15 cellular contexts compared by ENCODE assay signal in genomic region chr6:161836643-161837448, GRCh38.
DNase-seq lines count a peak whose midpoint lies in the region; ATAC-seq and TF ChIP-seq lines count a peak whose summit lies in the region.
"Had no signal": no experiment of that assay in that cellular context is flagged by ENCODE, and none has a peak within 500 bp of the region (broad histone marks: within the 10 kb centered on the region; RNA-seq: fewer than 3 reads in every experiment).

No MANE protein-coding gene starts in this region.

- no peak overlapping the region for H3K9ac ChIP-seq in SK-N-SH

- DNase-seq in SK-N-SH (no peak), hepatocyte (ENCODE audit: low spot score) (peak; percentile 16), stomach (no peak)
- DNase-seq in activated CD8-positive, alpha-beta memory T cell treated with anti-CD3 and anti-CD28 coated beads, Interleukin-2, amount 50 U/mL, for 4 hours, result no peak
- DNase-seq in stimulated activated CD4-positive, alpha-beta T cell treated with anti-CD3 and anti-CD28 coated beads, Interleukin-4, amount 100 ng/mL, for 24 hours, result no peak
- DNase-seq: activated CD4-positive, CD25-positive, alpha-beta regulatory T cell; natural killer cell; NCI-H1694 treated with DMSO at 0.1 percent for 48 hours; stimulated activated CD4-positive, alpha-beta T cell treated with anti-CD3 and anti-CD28 coated beads, Interleukin-4, amount 100 ng/mL, for 4 hours had no signal

- no peaks in the 10 kb centered on the region for H3K79me2 ChIP-seq in SK-N-SH (ENCODE audit: insufficient read depth)
- H3K79me2 ChIP-seq in hepatocyte, result no peaks in the 10 kb centered on the region

- H3K36me3 ChIP-seq in SK-N-SH (replicated peaks in 1 of 2; ENCODE audit: control insufficient read depth in 1 of 2, insufficient read depth in 2 of 2, low read length in 1 of 2) (no peaks in the 10 kb centered on the region), hepatocyte (replicated peaks; ENCODE audit: insufficient read depth, low read depth) (no peaks in the 10 kb centered on the region), stomach (no peaks in the 10 kb centered on the region)
- H3K36me3 ChIP-seq: suprapubic skin had no signal

- no peaks in the 10 kb centered on the region for H3K27me3 ChIP-seq in SK-N-SH (ENCODE audit: insufficient read depth)
- H3K27me3 ChIP-seq in hepatocyte, result peaks cover 6% of the 10 kb centered on the region
- H3K27me3 ChIP-seq in stomach, result no peaks in the 10 kb centered on the region
- H3K27me3 ChIP-seq: suprapubic skin had no signal

- no peaks in the 10 kb centered on the region for H3F3A ChIP-seq in SK-N-SH (replicated peaks; ENCODE audit: insufficient read depth)

- no peak for ATAC-seq in SK-N-SH treated with all-trans-retinoic acid at 6 μM for 48 hours
- no peak for ATAC-seq in GM21786 (IDR thresholded peaks at IDR 0.05; ENCODE audit: unreplicated experiment)
- ATAC-seq: activated T-helper 17 cell treated with anti-CD3 and anti-CD28 coated beads, Interleukin-2, amount 50 U/mL, for 72 hours; natural killer cell had no signal

- CTCF ChIA-PET in SK-N-SH (lab: Yijun Ruan, JAX), result interaction anchor here (0.7 to 1.9 kb wide), 8 partner anchors 9 to 419 kb away, joined by 3 to 6 read pairs (median 4); no protein-coding TSS in a partner anchor

- POLR2A ChIA-PET in SK-N-SH (lab: Yijun Ruan, JAX), result no interaction called here

- H4K20me1 ChIP-seq in SK-N-SH (ENCODE audit: insufficient read depth), result no peaks in the 10 kb centered on the region
- H4K20me1 ChIP-seq in hepatocyte (ENCODE audit: insufficient read depth, poor library complexity, severe bottlenecking), result no peaks in the 10 kb centered on the region

- no peak for TF ChIP-seq CTCF in SK-N-SH (IDR thresholded peaks at IDR 0.05)
- TF ChIP-seq CTCF in VCaP (conservative IDR thresholded peaks at IDR 0.05), result peak; percentile 86
- TF ChIP-seq CTCF in hepatocyte (IDR thresholded peaks at IDR 0.05; ENCODE audit: poor library complexity), result peak; percentile 62
- peak in 5 of 7 experiments; percentile 23 to 51 (median 38) for TF ChIP-seq CTCF in stomach (IDR thresholded peaks at IDR 0.05)

- H3K4me2 ChIP-seq in SK-N-SH, result no peak overlapping the region
- H3K4me2 ChIP-seq in hepatocyte, result no peak overlapping the region

- intact Hi-C loops in stomach (cut with DNase I; ENCODE audit: low total_unique reads), result no loop called here

- TF ChIP-seq EP300 in SK-N-SH (IDR thresholded peaks at IDR 0.05; ENCODE audit: borderline replicate concordance in 1 of 2, low read depth in 1 of 2, low read length in 1 of 2), result no peak
- no peak for TF ChIP-seq EP300 in stomach (IDR thresholded peaks at IDR 0.05)

- H3K9me2 ChIP-seq in SK-N-SH (no peaks in the 10 kb centered on the region), hepatocyte (replicated peaks; ENCODE audit: insufficient read depth) (no peaks in the 10 kb centered on the region)

- H3K9me3 ChIP-seq in SK-N-SH (no peaks in the 10 kb centered on the region), hepatocyte (ENCODE audit: low read depth) (no peaks in the 10 kb centered on the region), stomach (no peaks in the 10 kb centered on the region)
- H3K9me3 ChIP-seq: suprapubic skin had no signal

- H2AFZ ChIP-seq in SK-N-SH (ENCODE audit: low read depth) (no peak overlapping the region), hepatocyte (no peak overlapping the region)

- H3K4me1 ChIP-seq in SK-N-SH (ENCODE audit: control insufficient read depth in 1 of 2, insufficient read depth in 2 of 2, low read depth in 1 of 2, low read length in 1 of 2) (peaks cover 0 to 15% of the 10 kb centered on the region in 2 experiments; a peak in 1 of 4 replicates), hepatocyte (ENCODE audit: insufficient read depth) (peaks cover 4% of the 10 kb centered on the region), stomach (peaks cover 7 to 15% (median 9%) of the 10 kb centered on the region in 4 donors)
- H3K4me1 ChIP-seq: suprapubic skin had no signal

- no peak for TF ChIP-seq POLR2A in stomach (IDR thresholded peaks at IDR 0.05)

- H3K4me3 ChIP-seq in SK-N-SH (ENCODE audit: low read depth in 2 of 2, low read length in 1 of 2), result no peak overlapping the region
- H3K4me3 ChIP-seq in hepatocyte, result no peak overlapping the region
- H3K4me3 ChIP-seq in stomach, result no peak overlapping the region
- H3K4me3 ChIP-seq: suprapubic skin had no signal

- peak; percentile 61 for TF ChIP-seq RAD21 in SK-N-SH (IDR thresholded peaks at IDR 0.05; ENCODE audit: low read length)

- H3K27ac ChIP-seq in SK-N-SH (ENCODE audit: low read depth in 2 of 2, low read length in 1 of 2) (no peak overlapping the region), VCaP (no peak overlapping the region), hepatocyte (no peak overlapping the region), stomach (no peak overlapping the region)
- H3K27ac ChIP-seq: HL-60, suprapubic skin had no signal

- WGBS in SK-N-SH (ENCODE audit: low lambda C conversion rate), result 62% methylated on average over 15 of the region's 15 CpGs
- 78% methylated on average over 15 of the region's 15 CpGs for WGBS in hepatocyte (ENCODE audit: low lambda C conversion rate, missing lambda C conversion rate)
- 64 to 76% (median 71%) methylated on average over 15 of the region's 15 CpGs for WGBS in stomach, 5 donors

TF ChIP-seq in SK-N-SH, 30 proteins besides CTCF, POLR2A, EP300 and RAD21:
- TF ChIP-seq CHD2 (IDR thresholded peaks at IDR 0.05; ENCODE audit: low read length, partially characterized antibody) (no peak), USF1 (IDR thresholded peaks at IDR 0.05; ENCODE audit: borderline replicate concordance, low read depth) (no peak), MEF2A (IDR thresholded peaks at IDR 0.05; ENCODE audit: borderline replicate concordance, low read depth) (no peak), GATA2 (CRISPR knock-in tag; IDR thresholded peaks at IDR 0.05) (no peak), TEAD4 (IDR thresholded peaks at IDR 0.05; ENCODE audit: borderline replicate concordance, insufficient read depth) (no peak), TAF1 (IDR thresholded peaks at IDR 0.05; ENCODE audit: borderline replicate concordance, low read depth, low read length) (no peak), FOSL2 (IDR thresholded peaks at IDR 0.05; ENCODE audit: borderline replicate concordance, low read depth) (no peak), RXRA (IDR thresholded peaks at IDR 0.05; ENCODE audit: borderline replicate concordance, low read depth) (no peak)

TF ChIP-seq in SK-N-SH treated with all-trans-retinoic acid at 6 μM for 48 hours, 23 proteins besides CTCF, POLR2A, EP300 and RAD21 (continues in another document):
- TF ChIP-seq ZC3H10 (CRISPR knock-in tag; IDR thresholded peaks at IDR 0.05) (no peak), ESRRG (CRISPR knock-in tag; IDR thresholded peaks at IDR 0.05) (no peak), ZFP30 (CRISPR knock-in tag; IDR thresholded peaks at IDR 0.05) (no peak), CREB5 (CRISPR knock-in tag; IDR thresholded peaks at IDR 0.05; ENCODE audit: low read depth) (no peak), TSHZ2 (CRISPR knock-in tag; IDR thresholded peaks at IDR 0.05) (no peak), ZNF8 (CRISPR knock-in tag; IDR thresholded peaks at IDR 0.05) (no peak), POU6F1 (CRISPR knock-in tag; IDR thresholded peaks at IDR 0.05; ENCODE audit: borderline replicate concordance, low read depth) (no peak), OSR1 (CRISPR knock-in tag; IDR thresholded peaks at IDR 0.05) (no peak), TOX (CRISPR knock-in tag; IDR thresholded peaks at IDR 0.05; ENCODE audit: borderline replicate concordance) (no peak), ISL1 (CRISPR knock-in tag; IDR thresholded peaks at IDR 0.05) (no peak)
